ENCODE assay signal across 6 cellular contexts in the genomic region with DNA sequence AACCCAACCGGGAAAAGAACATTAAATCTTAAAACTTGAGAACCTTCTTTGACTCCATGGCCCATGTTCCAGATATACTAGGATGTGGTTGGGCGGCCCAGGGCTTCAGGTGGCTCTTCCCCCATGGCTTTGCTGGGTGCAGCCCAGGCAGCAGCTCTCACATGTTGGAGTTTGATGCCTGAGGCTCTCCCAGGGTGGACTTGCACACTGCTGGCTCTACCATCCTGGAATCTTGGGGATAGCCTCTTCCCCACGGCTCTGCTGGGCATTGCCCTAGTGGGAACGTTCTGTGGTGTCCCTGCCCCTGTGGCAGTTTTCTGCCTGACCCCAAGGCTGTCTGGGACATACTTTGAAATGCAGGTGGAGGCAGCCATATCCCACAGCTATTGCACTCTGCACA.
"Had no signal": no experiment of that assay in that cellular context is flagged by ENCODE, and none has a peak within 500 bp of the region (broad histone marks: within the 10 kb centered on the region; RNA-seq: fewer than 3 reads in every experiment).

No MANE protein-coding gene starts in this region.

- H3K9me3 Mint-ChIP-seq: GM23338, H9, IgD-negative memory B cell had no signal

- H3K4me3 Mint-ChIP-seq: GM23338, H9, IgD-negative memory B cell had no signal

- H3K4me3 ChIP-seq: GM23338 had no signal

- H3K27ac Mint-ChIP-seq: GM23338, H9, IgD-negative memory B cell had no signal

- H3K27ac ChIP-seq: HL-60 had no signal

- DNase-seq: H9, HCEC 1CT had no signal

- H3K36me3 Mint-ChIP-seq: IgD-negative memory B cell had no signal

- H3K27me3 Mint-ChIP-seq: IgD-negative memory B cell had no signal

- ATAC-seq: GM23338, HepG2 had no signal
